In the genomic region with DNA sequence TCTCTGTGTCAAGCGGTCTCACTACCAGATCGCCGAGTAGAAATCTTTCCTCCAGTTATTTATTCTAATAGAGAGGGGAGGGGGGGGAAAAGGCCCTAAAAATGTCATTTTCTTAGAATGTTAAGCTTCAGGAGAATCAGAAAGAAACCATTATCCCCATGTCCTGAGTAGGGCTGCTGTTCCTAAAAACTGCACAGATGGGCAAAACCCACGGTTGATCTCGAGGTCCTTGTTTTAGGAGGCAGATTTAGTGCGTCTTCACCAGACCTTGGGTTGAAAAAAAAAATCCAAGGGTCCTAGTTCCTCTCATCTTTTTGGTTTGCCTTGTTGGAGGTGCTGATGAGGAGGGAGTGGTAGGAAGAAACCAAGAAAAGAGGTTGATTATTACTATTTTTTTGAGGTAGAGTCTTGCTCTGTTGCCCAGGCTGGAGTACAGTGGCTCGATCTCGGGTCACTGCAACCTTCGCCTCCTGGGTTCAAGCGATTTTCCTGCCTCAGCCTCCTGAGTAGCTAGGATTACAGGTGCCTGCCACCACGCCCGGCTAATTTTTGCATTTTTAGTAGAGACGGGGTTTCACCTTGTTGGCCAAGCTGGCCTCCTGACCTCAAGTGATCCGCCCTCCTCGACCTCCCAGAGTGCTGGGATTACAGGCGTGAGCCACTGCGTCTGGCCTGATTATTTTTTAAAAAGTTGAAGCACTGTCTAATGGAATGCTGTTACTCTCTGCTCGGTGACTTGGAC, we compare ENCODE assay signal across 8 cellular contexts. TPM values are rescaled to one million over a fixed set of nuclear protein-coding genes. Genes with fewer than 3 reads are reported as not detected.
DNase-seq lines count a peak whose midpoint lies in the region; ATAC-seq, FAIRE-seq and TF ChIP-seq lines count a peak whose summit lies in the region.

No MANE protein-coding gene starts in this region.

- POLR2A ChIA-PET in K562 (lab: Yijun Ruan, JAX), result interaction anchor here (0.7 to 3.8 kb wide), 8 partner anchors 9 to 285 kb away, joined by 3 to 32 read pairs (median 8); no protein-coding TSS in a partner anchor

- no peak overlapping the region for H2BK5ac ChIP-seq in mesendoderm (ENCODE audit: low read length)

- H3K18ac ChIP-seq in mesendoderm (ENCODE audit: low read length), result peak overlapping the region; percentile 96

- H2AK5ac ChIP-seq in mesendoderm (ENCODE audit: low read length), result no peak overlapping the region

- peak overlapping the region; percentile 90 for H3K56ac ChIP-seq in mesendoderm (ENCODE audit: low read length)

- TF ChIP-seq CTCF in K562 (IDR thresholded peaks at IDR 0.05 in 2 of 3, conservative IDR thresholded peaks at IDR 0.05 in 1 of 3; ENCODE audit: insufficient read depth in 2 of 3, low read depth in 1 of 3, low read length in 3 of 3) (no peak), uterus (IDR thresholded peaks at IDR 0.05) (no peak)

- H3K4me2 ChIP-seq in K562 (ENCODE audit: insufficient read depth, low read length), result peak overlapping the region; percentile 92
- H3K4me2 ChIP-seq in mesendoderm (ENCODE audit: low read length), result peak overlapping the region; percentile 91

- peak overlapping the region; percentile 88 to 99 for H3K9ac ChIP-seq in K562 (ENCODE audit: insufficient read depth in 1 of 2, low read depth in 2 of 2, low read length in 2 of 2)
- peak overlapping the region; percentile 88 for H3K9ac ChIP-seq in mesendoderm (ENCODE audit: low read length)

- no peaks in the 10 kb centered on the region; the same call in none of the 2 replicates for H4K20me1 ChIP-seq in K562 (replicated peaks; ENCODE audit: control insufficient read depth, insufficient read depth, low read length)

- no peak overlapping the region for H3K4ac ChIP-seq in mesendoderm (ENCODE audit: low read depth, low read length)

- H3K27ac ChIP-seq in K562 (ENCODE audit: extremely low read depth, low read depth, low read length) (peak overlapping the region; percentile 97), mesendoderm (ENCODE audit: low read depth, low read length) (peak overlapping the region; percentile 25), uterus (peak overlapping the region; percentile 91 to 96)

- ATAC-seq in Right ventricle myocardium superior (ENCODE audit: poor library complexity), result no peak
- 0 out of 3 replicates have a peak, but pooled peaks have one; percentile 4 for ATAC-seq in K562

- H3K4me3 ChIP-seq in K562, result peak overlapping the region; percentile 85
- H3K4me3 ChIP-seq in mesendoderm (ENCODE audit: low read length), result peak overlapping the region; percentile 89
- peak overlapping the region; percentile 54 to 95 for H3K4me3 ChIP-seq in uterus

- no peak overlapping the region for H2BK15ac ChIP-seq in mesendoderm (replicated peaks; ENCODE audit: low read depth)

- in situ Hi-C loops in K562 (cut with MboI), result no loop called here

- BruUV-seq in K562 (replicated peaks; lab: Mats Ljungman, UMichigan), result no TSS peak

- no peak for TF ChIP-seq EP300 in K562 (IDR thresholded peaks at IDR 0.05; ENCODE audit: low read length)

- no peak for TF ChIP-seq RAD21 in K562 (CRISPR knock-in tag; conservative IDR thresholded peaks at IDR 0.05 in 1 of 2, IDR thresholded peaks at IDR 0.05 in 1 of 2)

- H3K79me1 ChIP-seq in mesendoderm (ENCODE audit: low read length), result peaks cover 5% of the 10 kb centered on the region

- H2AFZ ChIP-seq in K562 (ENCODE audit: low read depth, low read length), result peak overlapping the region; percentile 78

- H2BK120ac ChIP-seq in mesendoderm (ENCODE audit: low read depth, low read length), result no peak overlapping the region

- peaks cover 68% of the 10 kb centered on the region for H3K79me2 ChIP-seq in K562 (ENCODE audit: control insufficient read depth, insufficient read depth, low read length)
- peaks cover 38% of the 10 kb centered on the region for H3K79me2 ChIP-seq in mesendoderm (ENCODE audit: control insufficient read depth, insufficient read depth, low read length)

- no peak overlapping the region for H4K5ac ChIP-seq in mesendoderm (ENCODE audit: low read length)

- H3K36me3 ChIP-seq in K562 (ENCODE audit: control insufficient read depth, insufficient read depth, low read length), result peaks cover 35% of the 10 kb centered on the region; the same call in 2 of the 3 replicates
- H3K36me3 ChIP-seq in mesendoderm (ENCODE audit: control insufficient read depth, insufficient read depth, low read length), result no peaks in the 10 kb centered on the region
- H3K36me3 ChIP-seq in uterus, result no peaks in the 10 kb centered on the region

- peak overlapping the region; percentile 60 for H3K23ac ChIP-seq in mesendoderm (ENCODE audit: low read length)

- H3K9me3 ChIP-seq in K562 (replicated peaks; ENCODE audit: control insufficient read depth, insufficient read depth, low read depth, low read length) (no peaks in the 10 kb centered on the region), uterus (no peaks in the 10 kb centered on the region)

- DNase-seq in cardiac septum (ENCODE audit: low spot score), result peak; percentile 69
- no peak for DNase-seq in Right ventricle myocardium superior
- DNase-seq in K562 (ENCODE audit: extremely low read depth in 1 of 4, low spot score in 3 of 4), result peak in 1 of 4 experiments; percentile 47
- no peak for DNase-seq in mesendoderm
- DNase-seq in uterus, result no peak
- no peak for DNase-seq in ecto neural progenitor cell (ENCODE audit: low spot score)
- no peak for DNase-seq in HuH-7 (ENCODE audit: low spot score)
- no peak for DNase-seq in NCI-H345 (lab: John Stamatoyannopoulos, UW)

- H3K4me1 ChIP-seq in K562 (replicated peaks in 1 of 2; ENCODE audit: control insufficient read depth in 2 of 2, insufficient read depth in 2 of 2, low read length in 2 of 2) (peaks cover 13 to 29% of the 10 kb centered on the region in 2 experiments), mesendoderm (ENCODE audit: control insufficient read depth, low read depth, low read length) (peaks cover 2% of the 10 kb centered on the region), uterus (peaks cover 5 to 20% of the 10 kb centered on the region in 2 donors)

- CTCF ChIA-PET in K562 (lab: Yijun Ruan, JAX; ENCODE audit: low intra/inter-chr PET ratio), result interaction anchor here (0.6 kb wide), 1 partner anchor 150 kb away, joined by 3 read pairs; the partner anchor contains the start of gene PDP2

- H3K9me1 ChIP-seq in K562 (ENCODE audit: control insufficient read depth, insufficient read depth, low read length), result no peaks in the 10 kb centered on the region

- no peaks in the 10 kb centered on the region for H3K27me3 ChIP-seq in K562 (ENCODE audit: control insufficient read depth in 2 of 2, insufficient read depth in 2 of 2, low read length in 2 of 2)
- no peaks in the 10 kb centered on the region for H3K27me3 ChIP-seq in mesendoderm (ENCODE audit: insufficient read depth, low read length, poor library complexity)
- H3K27me3 ChIP-seq in uterus, result no peaks in the 10 kb centered on the region

- intact Hi-C loops in cardiac septum (cut with DNase I), result no loop called here
- intact Hi-C loops in Right ventricle myocardium superior (cut with DNase I), result no loop called here
- intact Hi-C loops in K562 (cut with micrococcal nuclease), result no loop called here
- intact Hi-C loops in uterus (cut with DNase I; ENCODE audit: low total_unique reads), result no loop called here

- peak; percentile 66 for FAIRE-seq in K562 (lab: Jason Lieb, UNC)

- WGBS in K562 (ENCODE audit: insufficient coverage, low coverage, missing lambda C conversion rate), result 14% methylated on average over 18 of the region's 18 CpGs
- no CpG with 5 or more reads among the region's 18 CpGs for WGBS in mesendoderm (ENCODE audit: extremely low coverage, insufficient coverage, low lambda C conversion rate)

- H4K8ac ChIP-seq in mesendoderm (ENCODE audit: low read depth, low read length), result no peak overlapping the region

- TF ChIP-seq POLR2A in K562 (conservative IDR thresholded peaks at IDR 0.05) (no peak), uterus (IDR thresholded peaks at IDR 0.05) (no peak)

RNA-seq across cellular contexts. Expression of gene CBFB, which starts 1.4 kb away (rescaled TPM):
- 33.7 TPM for total RNA-seq in cardiac septum
- 23.1 TPM for total RNA-seq in Right ventricle myocardium superior
- total RNA-seq in K562 (2011; cell fraction: chromatin; rRNA removed; ENCODE audit: low replicate concordance), result 33.0 and 62.9 TPM in 2 replicates
- total RNA-seq in K562 (2011; cell fraction: nucleolus; rRNA removed), result 18.7 and 27.0 TPM in 2 replicates
- 39.3 and 60.0 TPM in 2 replicates for total RNA-seq in K562 (2011; cell fraction: nucleoplasm; rRNA removed)
- 96.0 and 112 TPM in 2 replicates for total RNA-seq in K562 (2014; rRNA removed)
- total RNA-seq in K562 (2014; rRNA removed; fragmentation: Illumina TruSeq; extraction: Trizol), result 66.5 and 77.2 TPM in 2 replicates
- total RNA-seq in K562 (2015; rRNA removed; fragmentation: Illumina TruSeq; extraction: Trizol), result 82.4 and 82.7 TPM in 2 replicates
- 78.4 and 79.1 TPM in 2 replicates for total RNA-seq in K562 (2021)
- 39.5 and 51.6 TPM in 2 replicates for polyA plus RNA-seq in K562 (2011; rRNA removed)
- 13.4 and 25.1 TPM in 2 replicates for polyA plus RNA-seq in K562 (2011; cell fraction: cytosol; rRNA removed)
- 11.6 and 16.0 TPM in 2 replicates for polyA plus RNA-seq in K562 (2011; cell fraction: nucleus; rRNA removed)
- 45.5 and 88.1 TPM in 2 replicates for polyA plus RNA-seq in K562 (2012)
- 63.9 and 69.6 TPM in 2 replicates for polyA plus RNA-seq in K562 (2014; fragmentation: Illumina TruSeq; extraction: Trizol)
- 10 to 100 TPM; 22.0 to 40.7 TPM for polyA plus RNA-seq in K562 (2014; fragmentation: Nextera tagmentation; extraction: Ambion mirVana)
- 43.2 and 63.6 TPM in 2 replicates for polyA plus RNA-seq in K562 (2014; rRNA removed)
- polyA minus RNA-seq in K562 (2011; rRNA and poly(A)+ RNA removed), result 128 and 129 TPM in 2 replicates
- polyA minus RNA-seq in K562 (2011; cell fraction: cytosol; rRNA and poly(A)+ RNA removed), result 49.1 and 63.1 TPM in 2 replicates
- 13.6 and 20.1 TPM in 2 replicates for polyA minus RNA-seq in K562 (2011; cell fraction: nucleus; rRNA and poly(A)+ RNA removed)
- polyA plus RNA-seq in mesendoderm (2013, experiment 1 of 2), result 35.4 TPM
- polyA plus RNA-seq in mesendoderm (2013, experiment 2 of 2), result 45.8 TPM
- 100 to 1,000 TPM in 1 of 4 donors, 10 to 100 TPM in 3; 42.1 to 108 (median 75.9) TPM for total RNA-seq in uterus

RNA-seq across cellular contexts. Expression of gene CES4A, which starts 42.0 kb away (rescaled TPM):
- total RNA-seq in cardiac septum, result 11.9 TPM
- total RNA-seq in Right ventricle myocardium superior, result 6.2 TPM
- 0.58 and 1.8 TPM in 2 replicates for total RNA-seq in K562 (2011; cell fraction: chromatin; rRNA removed; ENCODE audit: low replicate concordance)
- 0.13 and 0.83 TPM in 2 replicates for total RNA-seq in K562 (2011; cell fraction: nucleolus; rRNA removed)
- total RNA-seq in K562 (2011; cell fraction: nucleoplasm; rRNA removed), result 0.61 and 1.7 TPM in 2 replicates
- 0.09 TPM in 1 of 2 replicates, not detected in the other for total RNA-seq in K562 (2014; rRNA removed)
- not detected in 2 replicates for total RNA-seq in K562 (2014; rRNA removed; fragmentation: Illumina TruSeq; extraction: Trizol)
- total RNA-seq in K562 (2015; rRNA removed; fragmentation: Illumina TruSeq; extraction: Trizol), result not detected in 2 replicates
- total RNA-seq in K562 (2021), result 0.20 TPM in 1 of 2 replicates, not detected in the other
- 0.04 and 0.11 TPM in 2 replicates for polyA plus RNA-seq in K562 (2011; rRNA removed)
- 0.12 TPM in 1 of 2 replicates, not detected in the other for polyA plus RNA-seq in K562 (2011; cell fraction: cytosol; rRNA removed)
- 0.22 and 0.54 TPM in 2 replicates for polyA plus RNA-seq in K562 (2011; cell fraction: nucleus; rRNA removed)
- polyA plus RNA-seq in K562 (2012), result 0.03 and 0.10 TPM in 2 replicates
- polyA plus RNA-seq in K562 (2014; fragmentation: Illumina TruSeq; extraction: Trizol), result not detected in 2 replicates
- polyA plus RNA-seq in K562 (2014; fragmentation: Nextera tagmentation; extraction: Ambion mirVana), result under 1 TPM in 1 of 2 experiments, not detected in 1; 0.13 TPM
- not detected in 2 replicates for polyA plus RNA-seq in K562 (2014; rRNA removed)
- not detected in 2 replicates for polyA minus RNA-seq in K562 (2011; rRNA and poly(A)+ RNA removed)
- polyA minus RNA-seq in K562 (2011; cell fraction: cytosol; rRNA and poly(A)+ RNA removed), result not detected in 2 replicates
- not detected in 2 replicates for polyA minus RNA-seq in K562 (2011; cell fraction: nucleus; rRNA and poly(A)+ RNA removed)
- 0.31 TPM for polyA plus RNA-seq in mesendoderm (2013, experiment 1 of 2)
- polyA plus RNA-seq in mesendoderm (2013, experiment 2 of 2), result 0.25 TPM
- 1 to 10 TPM in 3 of 4 donors, under 1 TPM in 1; 0.29 to 9.6 (median 5.4) TPM for total RNA-seq in uterus

Comparison
In these comparisons a context has a peak if more than half of its experiments do, and no peak if none do; other contexts are left out.
1. H3K27ac ChIP-seq: peak in every context shown above with its lines; median percentile 97 in K562; 94 in uterus; 25 in mesendoderm.